ENCODE assay signal across 1 cellular context in the genomic region with DNA sequence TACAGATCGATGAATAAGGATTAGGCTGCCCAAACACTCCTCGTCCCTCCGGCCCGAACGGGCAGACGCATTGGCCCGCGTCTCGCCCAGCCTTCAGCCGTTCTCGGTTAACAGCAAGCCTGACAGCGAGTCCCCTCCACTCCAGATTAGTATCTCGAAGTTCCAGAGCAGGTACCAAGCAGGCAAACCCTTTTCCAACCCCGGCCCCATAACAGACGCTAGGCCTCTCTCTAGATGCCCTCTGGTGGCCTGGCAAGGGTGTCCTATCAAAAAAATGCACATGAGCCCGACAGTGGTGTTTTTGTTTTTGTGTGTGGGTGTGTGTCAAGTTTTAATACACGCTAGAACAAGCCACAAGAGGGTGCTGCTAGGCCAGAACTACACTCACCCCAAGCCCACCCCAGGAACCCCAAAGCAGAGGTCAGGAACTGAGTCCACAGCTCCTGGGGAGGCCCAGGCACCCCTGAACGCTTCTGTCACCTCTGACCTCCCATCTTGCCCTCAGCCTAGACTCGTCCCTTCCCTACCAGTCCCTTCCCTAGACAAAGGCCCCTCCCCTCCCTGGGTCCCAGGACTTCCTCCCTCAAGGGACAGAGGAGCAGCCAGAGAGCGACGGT.
TF ChIP-seq lines count a peak whose summit lies in the region.

No MANE protein-coding gene starts in this region.

TF ChIP-seq in H1, 55 proteins besides CTCF, POLR2A, EP300 and RAD21:
- TF ChIP-seq TAF1 (IDR thresholded peaks at IDR 0.05; ENCODE audit: low read depth, low read length): 0 out of 2 replicates have a peak, but pooled peaks have one; percentile 26
- no peak for TF ChIP-seq CEBPB (IDR thresholded peaks at IDR 0.05; ENCODE audit: low read depth, low read length)
- TF ChIP-seq SUZ12 (IDR thresholded peaks at IDR 0.05; ENCODE audit: low read length): no peak
- TF ChIP-seq FOSL1 (IDR thresholded peaks at IDR 0.05; ENCODE audit: insufficient read depth, low read depth, low read length): no peak
- TF ChIP-seq TEAD4 (IDR thresholded peaks at IDR 0.05; ENCODE audit: low read depth, low read length): no peak
- TF ChIP-seq SRF (IDR thresholded peaks at IDR 0.05; ENCODE audit: low read depth, low read length): no peak
- 0 out of 2 replicates have a peak, but pooled peaks have one; percentile 28 for TF ChIP-seq EGR1 (IDR thresholded peaks at IDR 0.05; ENCODE audit: borderline replicate concordance, low read depth, low read length)
- TF ChIP-seq GTF2F1 (IDR thresholded peaks at IDR 0.05; ENCODE audit: borderline replicate concordance, low read depth, low read length): no peak
- no peak for TF ChIP-seq BCL11A (IDR thresholded peaks at IDR 0.05; ENCODE audit: low read depth in 2 of 2, low read length in 2 of 2)
- TF ChIP-seq POU5F1 (IDR thresholded peaks at IDR 0.05; ENCODE audit: low read depth, low read length): no peak
- TF ChIP-seq, protein P1, sequence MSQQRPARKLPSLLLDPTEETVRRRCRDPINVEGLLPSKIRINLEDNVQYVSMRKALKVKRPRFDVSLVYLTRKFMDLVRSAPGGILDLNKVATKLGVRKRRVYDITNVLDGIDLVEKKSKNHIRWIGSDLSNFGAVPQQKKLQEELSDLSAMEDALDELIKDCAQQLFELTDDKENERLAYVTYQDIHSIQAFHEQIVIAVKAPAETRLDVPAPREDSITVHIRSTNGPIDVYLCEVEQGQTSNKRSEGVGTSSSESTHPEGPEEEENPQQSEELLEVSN (IDR thresholded peaks at IDR 0.05): no peak
- TF ChIP-seq TBP (IDR thresholded peaks at IDR 0.05; ENCODE audit: low read depth, low read length): no peak
- TF ChIP-seq, protein P2, sequence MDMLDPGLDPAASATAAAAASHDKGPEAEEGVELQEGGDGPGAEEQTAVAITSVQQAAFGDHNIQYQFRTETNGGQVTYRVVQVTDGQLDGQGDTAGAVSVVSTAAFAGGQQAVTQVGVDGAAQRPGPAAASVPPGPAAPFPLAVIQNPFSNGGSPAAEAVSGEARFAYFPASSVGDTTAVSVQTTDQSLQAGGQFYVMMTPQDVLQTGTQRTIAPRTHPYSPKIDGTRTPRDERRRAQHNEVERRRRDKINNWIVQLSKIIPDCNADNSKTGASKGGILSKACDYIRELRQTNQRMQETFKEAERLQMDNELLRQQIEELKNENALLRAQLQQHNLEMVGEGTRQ (IDR thresholded peaks at IDR 0.05; ENCODE audit: low read length): no peak
- TF ChIP-seq CTBP2 (IDR thresholded peaks at IDR 0.05; ENCODE audit: borderline replicate concordance, insufficient read depth, insufficient read length, low read length): no peak
- no peak for TF ChIP-seq SIX5 (IDR thresholded peaks at IDR 0.05; ENCODE audit: low read depth, low read length)
- no peak for TF ChIP-seq JUN (IDR thresholded peaks at IDR 0.05; ENCODE audit: low read depth, low read length)
- no peak for TF ChIP-seq SP2 (IDR thresholded peaks at IDR 0.05; ENCODE audit: low read length)
- TF ChIP-seq RBBP5 (IDR thresholded peaks at IDR 0.05; ENCODE audit: borderline replicate concordance, low read depth, low read length): no peak
- TF ChIP-seq, protein P3, sequence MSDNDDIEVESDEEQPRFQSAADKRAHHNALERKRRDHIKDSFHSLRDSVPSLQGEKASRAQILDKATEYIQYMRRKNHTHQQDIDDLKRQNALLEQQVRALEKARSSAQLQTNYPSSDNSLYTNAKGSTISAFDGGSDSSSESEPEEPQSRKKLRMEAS (IDR thresholded peaks at IDR 0.05): no peak
- TF ChIP-seq, protein P4, sequence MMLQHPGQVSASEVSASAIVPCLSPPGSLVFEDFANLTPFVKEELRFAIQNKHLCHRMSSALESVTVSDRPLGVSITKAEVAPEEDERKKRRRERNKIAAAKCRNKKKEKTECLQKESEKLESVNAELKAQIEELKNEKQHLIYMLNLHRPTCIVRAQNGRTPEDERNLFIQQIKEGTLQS (IDR thresholded peaks at IDR 0.05; ENCODE audit: insufficient read depth, low read depth, low read length): no peak
- no peak for TF ChIP-seq CBX8 (IDR thresholded peaks at IDR 0.05; ENCODE audit: borderline replicate concordance, low read depth, low read length)
- TF ChIP-seq BACH1 (IDR thresholded peaks at IDR 0.05; ENCODE audit: low read length): peak; percentile 63
- TF ChIP-seq CBX5 (IDR thresholded peaks at IDR 0.05; ENCODE audit: low read depth, low read length): no peak
- TF ChIP-seq MAFK (IDR thresholded peaks at IDR 0.05; ENCODE audit: low read depth, low read length): no peak
- no peak for TF ChIP-seq KDM5A (IDR thresholded peaks at IDR 0.05; ENCODE audit: low read length)
- no peak for TF ChIP-seq BRCA1 (IDR thresholded peaks at IDR 0.05; ENCODE audit: low read depth, low read length)
- TF ChIP-seq, protein P5, sequence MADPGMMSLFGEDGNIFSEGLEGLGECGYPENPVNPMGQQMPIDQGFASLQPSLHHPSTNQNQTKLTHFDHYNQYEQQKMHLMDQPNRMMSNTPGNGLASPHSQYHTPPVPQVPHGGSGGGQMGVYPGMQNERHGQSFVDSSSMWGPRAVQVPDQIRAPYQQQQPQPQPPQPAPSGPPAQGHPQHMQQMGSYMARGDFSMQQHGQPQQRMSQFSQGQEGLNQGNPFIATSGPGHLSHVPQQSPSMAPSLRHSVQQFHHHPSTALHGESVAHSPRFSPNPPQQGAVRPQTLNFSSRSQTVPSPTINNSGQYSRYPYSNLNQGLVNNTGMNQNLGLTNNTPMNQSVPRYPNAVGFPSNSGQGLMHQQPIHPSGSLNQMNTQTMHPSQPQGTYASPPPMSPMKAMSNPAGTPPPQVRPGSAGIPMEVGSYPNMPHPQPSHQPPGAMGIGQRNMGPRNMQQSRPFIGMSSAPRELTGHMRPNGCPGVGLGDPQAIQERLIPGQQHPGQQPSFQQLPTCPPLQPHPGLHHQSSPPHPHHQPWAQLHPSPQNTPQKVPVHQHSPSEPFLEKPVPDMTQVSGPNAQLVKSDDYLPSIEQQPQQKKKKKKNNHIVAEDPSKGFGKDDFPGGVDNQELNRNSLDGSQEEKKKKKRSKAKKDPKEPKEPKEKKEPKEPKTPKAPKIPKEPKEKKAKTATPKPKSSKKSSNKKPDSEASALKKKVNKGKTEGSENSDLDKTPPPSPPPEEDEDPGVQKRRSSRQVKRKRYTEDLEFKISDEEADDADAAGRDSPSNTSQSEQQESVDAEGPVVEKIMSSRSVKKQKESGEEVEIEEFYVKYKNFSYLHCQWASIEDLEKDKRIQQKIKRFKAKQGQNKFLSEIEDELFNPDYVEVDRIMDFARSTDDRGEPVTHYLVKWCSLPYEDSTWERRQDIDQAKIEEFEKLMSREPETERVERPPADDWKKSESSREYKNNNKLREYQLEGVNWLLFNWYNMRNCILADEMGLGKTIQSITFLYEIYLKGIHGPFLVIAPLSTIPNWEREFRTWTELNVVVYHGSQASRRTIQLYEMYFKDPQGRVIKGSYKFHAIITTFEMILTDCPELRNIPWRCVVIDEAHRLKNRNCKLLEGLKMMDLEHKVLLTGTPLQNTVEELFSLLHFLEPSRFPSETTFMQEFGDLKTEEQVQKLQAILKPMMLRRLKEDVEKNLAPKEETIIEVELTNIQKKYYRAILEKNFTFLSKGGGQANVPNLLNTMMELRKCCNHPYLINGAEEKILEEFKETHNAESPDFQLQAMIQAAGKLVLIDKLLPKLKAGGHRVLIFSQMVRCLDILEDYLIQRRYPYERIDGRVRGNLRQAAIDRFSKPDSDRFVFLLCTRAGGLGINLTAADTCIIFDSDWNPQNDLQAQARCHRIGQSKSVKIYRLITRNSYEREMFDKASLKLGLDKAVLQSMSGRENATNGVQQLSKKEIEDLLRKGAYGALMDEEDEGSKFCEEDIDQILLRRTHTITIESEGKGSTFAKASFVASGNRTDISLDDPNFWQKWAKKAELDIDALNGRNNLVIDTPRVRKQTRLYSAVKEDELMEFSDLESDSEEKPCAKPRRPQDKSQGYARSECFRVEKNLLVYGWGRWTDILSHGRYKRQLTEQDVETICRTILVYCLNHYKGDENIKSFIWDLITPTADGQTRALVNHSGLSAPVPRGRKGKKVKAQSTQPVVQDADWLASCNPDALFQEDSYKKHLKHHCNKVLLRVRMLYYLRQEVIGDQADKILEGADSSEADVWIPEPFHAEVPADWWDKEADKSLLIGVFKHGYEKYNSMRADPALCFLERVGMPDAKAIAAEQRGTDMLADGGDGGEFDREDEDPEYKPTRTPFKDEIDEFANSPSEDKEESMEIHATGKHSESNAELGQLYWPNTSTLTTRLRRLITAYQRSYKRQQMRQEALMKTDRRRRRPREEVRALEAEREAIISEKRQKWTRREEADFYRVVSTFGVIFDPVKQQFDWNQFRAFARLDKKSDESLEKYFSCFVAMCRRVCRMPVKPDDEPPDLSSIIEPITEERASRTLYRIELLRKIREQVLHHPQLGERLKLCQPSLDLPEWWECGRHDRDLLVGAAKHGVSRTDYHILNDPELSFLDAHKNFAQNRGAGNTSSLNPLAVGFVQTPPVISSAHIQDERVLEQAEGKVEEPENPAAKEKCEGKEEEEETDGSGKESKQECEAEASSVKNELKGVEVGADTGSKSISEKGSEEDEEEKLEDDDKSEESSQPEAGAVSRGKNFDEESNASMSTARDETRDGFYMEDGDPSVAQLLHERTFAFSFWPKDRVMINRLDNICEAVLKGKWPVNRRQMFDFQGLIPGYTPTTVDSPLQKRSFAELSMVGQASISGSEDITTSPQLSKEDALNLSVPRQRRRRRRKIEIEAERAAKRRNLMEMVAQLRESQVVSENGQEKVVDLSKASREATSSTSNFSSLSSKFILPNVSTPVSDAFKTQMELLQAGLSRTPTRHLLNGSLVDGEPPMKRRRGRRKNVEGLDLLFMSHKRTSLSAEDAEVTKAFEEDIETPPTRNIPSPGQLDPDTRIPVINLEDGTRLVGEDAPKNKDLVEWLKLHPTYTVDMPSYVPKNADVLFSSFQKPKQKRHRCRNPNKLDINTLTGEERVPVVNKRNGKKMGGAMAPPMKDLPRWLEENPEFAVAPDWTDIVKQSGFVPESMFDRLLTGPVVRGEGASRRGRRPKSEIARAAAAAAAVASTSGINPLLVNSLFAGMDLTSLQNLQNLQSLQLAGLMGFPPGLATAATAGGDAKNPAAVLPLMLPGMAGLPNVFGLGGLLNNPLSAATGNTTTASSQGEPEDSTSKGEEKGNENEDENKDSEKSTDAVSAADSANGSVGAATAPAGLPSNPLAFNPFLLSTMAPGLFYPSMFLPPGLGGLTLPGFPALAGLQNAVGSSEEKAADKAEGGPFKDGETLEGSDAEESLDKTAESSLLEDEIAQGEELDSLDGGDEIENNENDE (IDR thresholded peaks at IDR 0.05; ENCODE audit: insufficient replicate concordance, low read length): no peak
- no peak for TF ChIP-seq NANOG (IDR thresholded peaks at IDR 0.05; ENCODE audit: insufficient read depth, low read depth, low read length, poor library complexity, severe bottlenecking)
- no peak for TF ChIP-seq SIRT6 (IDR thresholded peaks at IDR 0.05; ENCODE audit: low read length)
- TF ChIP-seq CREB1 (IDR thresholded peaks at IDR 0.05): no peak
- no peak for TF ChIP-seq HDAC6 (IDR thresholded peaks at IDR 0.05; ENCODE audit: low read depth, low read length)
- TF ChIP-seq SP1 (IDR thresholded peaks at IDR 0.05; ENCODE audit: low read depth, low read length): no peak
- TF ChIP-seq, protein P6, sequence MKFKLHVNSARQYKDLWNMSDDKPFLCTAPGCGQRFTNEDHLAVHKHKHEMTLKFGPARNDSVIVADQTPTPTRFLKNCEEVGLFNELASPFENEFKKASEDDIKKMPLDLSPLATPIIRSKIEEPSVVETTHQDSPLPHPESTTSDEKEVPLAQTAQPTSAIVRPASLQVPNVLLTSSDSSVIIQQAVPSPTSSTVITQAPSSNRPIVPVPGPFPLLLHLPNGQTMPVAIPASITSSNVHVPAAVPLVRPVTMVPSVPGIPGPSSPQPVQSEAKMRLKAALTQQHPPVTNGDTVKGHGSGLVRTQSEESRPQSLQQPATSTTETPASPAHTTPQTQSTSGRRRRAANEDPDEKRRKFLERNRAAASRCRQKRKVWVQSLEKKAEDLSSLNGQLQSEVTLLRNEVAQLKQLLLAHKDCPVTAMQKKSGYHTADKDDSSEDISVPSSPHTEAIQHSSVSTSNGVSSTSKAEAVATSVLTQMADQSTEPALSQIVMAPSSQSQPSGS (IDR thresholded peaks at IDR 0.05; ENCODE audit: low read length): no peak
- no peak for TF ChIP-seq KDM4A (IDR thresholded peaks at IDR 0.05; ENCODE audit: low read depth, low read length, severe bottlenecking)
- TF ChIP-seq POLR2AphosphoS5 (IDR thresholded peaks at IDR 0.05; ENCODE audit: low read depth, low read length): no peak
- TF ChIP-seq ASH2L (IDR thresholded peaks at IDR 0.05; ENCODE audit: low read length): no peak
- no peak for TF ChIP-seq TCF12 (IDR thresholded peaks at IDR 0.05; ENCODE audit: low read depth, low read length)
- peak; percentile 73 to 95; a peak in 3 of 4 replicates for TF ChIP-seq HDAC2 (IDR thresholded peaks at IDR 0.05; ENCODE audit: borderline replicate concordance in 1 of 2, low read depth in 2 of 2, low read length in 2 of 2)
- peak; percentile 89 for TF ChIP-seq SAP30 (IDR thresholded peaks at IDR 0.05; ENCODE audit: insufficient read depth, insufficient replicate concordance, low read length)
- TF ChIP-seq YY1 (IDR thresholded peaks at IDR 0.05; ENCODE audit: low read depth, low read length): no peak
- TF ChIP-seq PHF8 (conservative IDR thresholded peaks at IDR 0.05; ENCODE audit: low read depth, low read length): no peak
- no peak for TF ChIP-seq RNF2 (IDR thresholded peaks at IDR 0.05; ENCODE audit: borderline replicate concordance, low read depth, low read length, missing control alignments, poor library complexity, severe bottlenecking)
- no peak for TF ChIP-seq EZH2 (IDR thresholded peaks at IDR 0.05; ENCODE audit: low read depth, low read length, severe bottlenecking)
- no peak for TF ChIP-seq KDM1A (IDR thresholded peaks at IDR 0.05; ENCODE audit: borderline replicate concordance, low read length)
- TF ChIP-seq TAF7 (optimal IDR thresholded peaks at IDR 0.05; ENCODE audit: borderline replicate concordance, low read depth, low read length): no peak
- peak in 1 of 2 experiments; percentile 79; a peak in 1 of 4 replicates for TF ChIP-seq SIN3A (conservative IDR thresholded peaks at IDR 0.05 in 1 of 2, IDR thresholded peaks at IDR 0.05 in 1 of 2; ENCODE audit: low read depth in 1 of 2, low read length in 2 of 2)
- no peak for TF ChIP-seq CHD2 (IDR thresholded peaks at IDR 0.05; ENCODE audit: low read length)
- no peak for TF ChIP-seq ZNF274 (IDR thresholded peaks at IDR 0.05; ENCODE audit: borderline replicate concordance, extremely low read depth, low read length)
- TF ChIP-seq RFX5 (IDR thresholded peaks at IDR 0.05; ENCODE audit: borderline replicate concordance, low read depth, low read length): no peak
- no peak for TF ChIP-seq NRF1 (IDR thresholded peaks at IDR 0.05; ENCODE audit: low read depth, low read length)
- 0 out of 2 replicates have a peak, but pooled peaks have one; percentile 29 for TF ChIP-seq SP4 (IDR thresholded peaks at IDR 0.05; ENCODE audit: low read length)
- TF ChIP-seq GABPA (IDR thresholded peaks at IDR 0.05; ENCODE audit: borderline replicate concordance, insufficient read depth, low read length): no peak; the same call in 1 of the 2 replicates
- no peak for TF ChIP-seq RXRA (IDR thresholded peaks at IDR 0.05; ENCODE audit: insufficient read depth, low read depth, low read length)
TF ChIP-seq in H1: peak in this region for 7.
